Comparison of ENCODE assay signal across 15 cellular contexts in the genomic region with DNA sequence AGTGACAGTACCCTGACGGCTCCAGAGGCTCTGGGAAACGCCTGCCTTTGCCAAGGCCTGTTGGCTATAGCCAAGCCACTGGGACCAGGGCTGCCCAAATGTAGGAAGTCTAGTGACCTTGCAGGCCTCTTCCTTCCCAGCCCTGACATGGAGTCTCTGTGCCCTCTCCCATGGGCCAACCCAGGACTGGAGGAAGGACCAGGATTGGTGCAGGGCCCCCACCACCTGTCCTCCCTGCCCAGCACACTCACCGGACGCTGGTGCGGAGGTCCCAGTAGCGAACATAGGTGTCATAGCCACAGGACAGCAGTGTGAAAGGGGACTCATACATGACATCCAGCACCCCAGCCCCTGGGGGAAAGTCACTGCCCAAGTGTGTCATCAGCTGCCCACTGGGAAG.
"Had no signal": no experiment of that assay in that cellular context is flagged by ENCODE, and none has a peak within 500 bp of the region (broad histone marks: within the 10 kb centered on the region; RNA-seq: fewer than 3 reads in every experiment).

No MANE protein-coding gene starts in this region.

- H3K4me3 ChIP-seq: lower lobe of right lung, right lobe of liver, spleen, upper lobe of left lung had no signal

- H3K27ac Mint-ChIP-seq: progenitor cell of endocrine pancreas had no signal

- ATAC-seq: lower lobe of right lung had no signal

- H3K4me1 ChIP-seq: lower lobe of right lung, right lobe of liver, upper lobe of left lung had no signal

- H3K9me3 Mint-ChIP-seq: endodermal cell, naive B cell had no signal

- DNase-seq: activated CD4-positive, CD25-positive, alpha-beta regulatory T cell treated with anti-CD3 and anti-CD28 coated beads, Interleukin-2, amount 50 U/mL, for 72 hours; activated effector memory CD4-positive, alpha-beta T cell treated with anti-CD3 and anti-CD28 coated beads, Interleukin-2, amount 50 U/mL, for 16 hours; cerebellar nuclear complex; dermis blood vessel endothelial cell; endodermal cell; erythroblast; hippocampal formation; kidney glomerular epithelial cell; lower lobe of right lung; naive B cell; right lobe of liver; spleen; stimulated activated CD4-positive, alpha-beta T cell treated with anti-CD3 and anti-CD28 coated beads, Interleukin-1b, Interleukin-23, amount 100 ng/mL, for 48 hours; upper lobe of left lung had no signal

- H3K27me3 ChIP-seq: right lobe of liver, spleen, upper lobe of left lung had no signal

- H3K27me3 Mint-ChIP-seq: naive B cell, progenitor cell of endocrine pancreas had no signal

- H3K27ac ChIP-seq: lower lobe of right lung, right lobe of liver had no signal

- H3K9me3 ChIP-seq: lower lobe of right lung, right lobe of liver, spleen, upper lobe of left lung had no signal

- H3K4me3 Mint-ChIP-seq: endodermal cell, naive B cell had no signal
